ENCODE assay signal across 9 cellular contexts in genomic region chr18:44715245-44715644, GRCh38. TPM values are rescaled to one million over a fixed set of nuclear protein-coding genes. Genes with fewer than 3 reads are reported as not detected.
DNase-seq lines count a peak whose midpoint lies in the region; ATAC-seq, FAIRE-seq and TF ChIP-seq lines count a peak whose summit lies in the region.
"Had no signal": no experiment of that assay in that cellular context is flagged by ENCODE, and none has a peak within 500 bp of the region (broad histone marks: within the 10 kb centered on the region; RNA-seq: fewer than 3 reads in every experiment).

No MANE protein-coding gene starts in this region.

- intact Hi-C loops in HepG2 (cut with micrococcal nuclease; ENCODE audit: unreplicated experiment): no loop called here

- no peak overlapping the region for H3K27ac ChIP-seq in fibroblast of lung (ENCODE audit: insufficient read depth, low read length)
- no peak overlapping the region for H3K27ac ChIP-seq in HepG2 (ENCODE audit: extremely low read length, insufficient read depth, low read length)

- H3K4me2 ChIP-seq in fibroblast of lung (ENCODE audit: extremely low read depth, insufficient read depth, low read length) (peak overlapping the region; percentile 11), HepG2 (ENCODE audit: low read depth, low read length) (no peak overlapping the region)

- peaks cover 68% of the 10 kb centered on the region for H3K4me1 Mint-ChIP-seq in nephron

- in situ Hi-C loops in HepG2 (cut with HindIII; ENCODE audit: extremely low pct_ligation_motif_present, low pct_unique_long_range_greater_than_20kb): no loop called here

- H4K20me1 ChIP-seq in fibroblast of lung (ENCODE audit: control insufficient read depth, extremely low read depth, insufficient read depth, low read length) (no peaks in the 10 kb centered on the region), HepG2 (ENCODE audit: insufficient read depth, low read length) (no peaks in the 10 kb centered on the region)

- no peak for TF ChIP-seq EP300 in HepG2 (IDR thresholded peaks at IDR 0.05; ENCODE audit: low read depth in 2 of 2, low read length in 2 of 2)
- TF ChIP-seq EP300 in HepG2 (CRISPR knock-in tag; IDR thresholded peaks at IDR 0.05; ENCODE audit: borderline replicate concordance): no peak

- H3K9me3 ChIP-seq in fibroblast of lung (ENCODE audit: control insufficient read depth, insufficient read depth, low read depth, low read length): no peaks in the 10 kb centered on the region
- H3K9me3 ChIP-seq in HepG2 (ENCODE audit: low read length): no peaks in the 10 kb centered on the region

- TF ChIP-seq CTCF in AG09309 (IDR thresholded peaks at IDR 0.05; ENCODE audit: control insufficient read depth, insufficient read depth, low read depth, low read length, missing control alignments): no peak
- TF ChIP-seq CTCF in fibroblast of lung (conservative IDR thresholded peaks at IDR 0.05 in 1 of 2, IDR thresholded peaks at IDR 0.05 in 1 of 2; ENCODE audit: low read depth in 1 of 2, low read length in 2 of 2): no peak
- TF ChIP-seq CTCF in nephron (IDR thresholded peaks at IDR 0.05; ENCODE audit: unreplicated experiment in 3 of 3): no peak
- TF ChIP-seq CTCF in HepG2 (CRISPR knock-in tag; IDR thresholded peaks at IDR 0.05): no peak

- H3K4me3 ChIP-seq in AG09309 (ENCODE audit: control insufficient read depth, low read depth, low read length) (no peak overlapping the region), fibroblast of lung (replicated peaks in 1 of 4; ENCODE audit: control extremely low read depth in 1 of 4, insufficient read depth in 1 of 4, low read depth in 3 of 4, low read length in 4 of 4) (no peak overlapping the region), HepG2 (replicated peaks in 1 of 3; ENCODE audit: insufficient read depth in 1 of 3, low read depth in 2 of 3, low read length in 3 of 3) (no peak overlapping the region)

- H3K9ac ChIP-seq in fibroblast of lung (ENCODE audit: insufficient read depth, low read length) (no peak overlapping the region), HepG2 (ENCODE audit: insufficient read depth, low read depth, low read length) (no peak overlapping the region)

- H3K4me3 Mint-ChIP-seq in nephron: no peak overlapping the region
- H3K4me3 Mint-ChIP-seq: activated CD4-positive, alpha-beta T cell treated with anti-CD3 and anti-CD28 coated beads for 36 hours had no signal

- H3K27ac Mint-ChIP-seq in nephron: peak overlapping the region; percentile 68 to 89 (median 74)
- H3K27ac Mint-ChIP-seq: activated CD4-positive, alpha-beta T cell treated with anti-CD3 and anti-CD28 coated beads for 36 hours had no signal

- H3K27me3 ChIP-seq in fibroblast of lung (ENCODE audit: control insufficient read depth, insufficient read depth, low read length): no peaks in the 10 kb centered on the region
- no peaks in the 10 kb centered on the region for H3K27me3 ChIP-seq in HepG2 (ENCODE audit: control insufficient read depth in 1 of 2, insufficient read depth in 2 of 2, low read length in 2 of 2)

- POLR2A ChIA-PET in HepG2 (lab: Yijun Ruan, JAX): no interaction called here

- WGBS in HepG2 (ENCODE audit: low lambda C conversion rate): 62% methylated on average over 7 of the region's 7 CpGs

- no TSS peak for BruUV-seq in HepG2 (replicated peaks; lab: Mats Ljungman, UMichigan)

- no peaks in the 10 kb centered on the region for H3K9me3 Mint-ChIP-seq in nephron

- no peak for TF ChIP-seq RAD21 in HepG2 (CRISPR knock-in tag; IDR thresholded peaks at IDR 0.05)

- TF ChIP-seq POLR2A in HepG2 (IDR thresholded peaks at IDR 0.05; ENCODE audit: insufficient read depth in 1 of 2, low read depth in 2 of 2, low read length in 2 of 2): no peak

- FAIRE-seq in HepG2 (lab: Jason Lieb, UNC): no peak

- no peaks in the 10 kb centered on the region for H3K79me2 ChIP-seq in fibroblast of lung (ENCODE audit: control insufficient read depth, insufficient read depth, low read length)
- H3K79me2 ChIP-seq in HepG2 (ENCODE audit: insufficient read depth, low read length): no peaks in the 10 kb centered on the region

- DNase-seq in AG09309 (ENCODE audit: low read depth): peak; percentile 94
- DNase-seq in NCI-H2107 treated with DMSO at 0.1 percent for 48 hours (lab: John Stamatoyannopoulos, UW; ENCODE audit: unreplicated experiment): peak; percentile 62
- DNase-seq in fibroblast of lung (ENCODE audit: low read depth in 2 of 2): peak; percentile 52 to 85
- DNase-seq in HT-29 (ENCODE audit: low spot score): no peak
- no peak for DNase-seq in left lobe of liver (ENCODE audit: low spot score)
- DNase-seq in HepG2 (ENCODE audit: low spot score): no peak
- DNase-seq: activated CD4-positive, alpha-beta T cell treated with anti-CD3 and anti-CD28 coated beads for 36 hours had no signal

- H2AFZ ChIP-seq in fibroblast of lung (ENCODE audit: low read length) (no peak overlapping the region), HepG2 (ENCODE audit: low read length) (no peak overlapping the region)

- H3K36me3 Mint-ChIP-seq in nephron (ENCODE audit: low read depth): peaks cover 61% of the 10 kb centered on the region

- no peaks in the 10 kb centered on the region for H3K4me1 ChIP-seq in fibroblast of lung (ENCODE audit: control insufficient read depth, extremely low read depth, insufficient read depth, low read length)
- no peaks in the 10 kb centered on the region for H3K4me1 ChIP-seq in HepG2 (ENCODE audit: insufficient read depth, low read length)

- no peaks in the 10 kb centered on the region for H3K27me3 Mint-ChIP-seq in nephron (ENCODE audit: low read depth)

- CTCF ChIA-PET in HepG2 (lab: Yijun Ruan, JAX; ENCODE audit: low intra/inter-chr PET ratio, low total read pairs): no interaction called here

- H3K36me3 ChIP-seq in fibroblast of lung (ENCODE audit: control insufficient read depth, insufficient read depth, low read length): no peaks in the 10 kb centered on the region
- no peaks in the 10 kb centered on the region; a peak in 1 of 5 replicates for H3K36me3 ChIP-seq in HepG2 (replicated peaks in 1 of 2; ENCODE audit: control insufficient read depth in 1 of 2, insufficient read depth in 2 of 2, low read length in 2 of 2)

- ATAC-seq in GM19395 (IDR thresholded peaks at IDR 0.05; ENCODE audit: unreplicated experiment) (no peak), left lobe of liver (no peak), HepG2 (no peak)
- ATAC-seq: activated CD4-positive, alpha-beta T cell treated with anti-CD3 and anti-CD28 coated beads for 36 hours had no signal

TF ChIP-seq in HepG2, 621 proteins besides CTCF, POLR2A, EP300 and RAD21 (continues in another document):
- TF ChIP-seq ZNF766 (CRISPR knock-in tag; IDR thresholded peaks at IDR 0.05; ENCODE audit: borderline replicate concordance) (no peak), EED (CRISPR knock-in tag; IDR thresholded peaks at IDR 0.05) (no peak), ZNF282 (IDR thresholded peaks at IDR 0.05; ENCODE audit: partially characterized antibody) (no peak), ZNF329 (CRISPR knock-in tag; IDR thresholded peaks at IDR 0.05; ENCODE audit: low read depth) (no peak), ZFP41 (CRISPR knock-in tag; IDR thresholded peaks at IDR 0.05; ENCODE audit: borderline replicate concordance) (no peak)

RNA-seq across cellular contexts. Expression of gene SETBP1, which starts 34.6 kb away (rescaled TPM):
- total RNA-seq in fibroblast of lung (4.5 and 4.9 TPM in 2 replicates), left lobe of liver (17.3 TPM), HepG2 (2016; rRNA removed; fragmentation: Illumina TruSeq; extraction: Trizol) (0.18 and 0.20 TPM in 2 replicates)
- polyA plus RNA-seq in fibroblast of lung (1.9 and 5.4 TPM in 2 replicates), HepG2 (2011; rRNA removed) (0.65 and 0.73 TPM in 2 replicates)
- polyA plus RNA-seq in fibroblast of lung (2012): 0.91 and 3.1 TPM in 2 replicates
- polyA minus RNA-seq in fibroblast of lung (ENCODE audit: low replicate concordance): 2.7 and 5.2 TPM in 2 replicates
- 0.08 and 0.33 TPM in 2 replicates for total RNA-seq in HT-29 (2014; rRNA removed; shearing (Covaris generic))
- total RNA-seq in HepG2 (2016; cell fraction: cytosol; rRNA removed; fragmentation: Illumina TruSeq; extraction: Trizol; ENCODE audit: low read depth): 2.5 and 2.7 TPM in 2 replicates
- total RNA-seq in HepG2 (2016; cell fraction: insoluble cytoplasmic fraction; rRNA removed; fragmentation: Illumina TruSeq; extraction: Trizol): 0.15 and 0.16 TPM in 2 replicates
- 0.31 and 0.62 TPM in 2 replicates for total RNA-seq in HepG2 (2016; cell fraction: membrane; rRNA removed; fragmentation: Illumina TruSeq; extraction: Trizol)
- 1.1 and 1.3 TPM in 2 replicates for total RNA-seq in HepG2 (2016; cell fraction: nucleus; rRNA removed; fragmentation: Illumina TruSeq; extraction: Trizol)
- polyA plus RNA-seq in HepG2 (2011; cell fraction: cytosol; rRNA removed): 0.20 and 0.42 TPM in 2 replicates
- 1.8 TPM in 2 replicates for polyA plus RNA-seq in HepG2 (2011; cell fraction: nucleus; rRNA removed)
- 0.93 and 2.0 TPM in 2 replicates for polyA plus RNA-seq in HepG2 (2012)
- polyA plus RNA-seq in HepG2 (2016; cell fraction: cytosol; fragmentation: Illumina TruSeq; extraction: Trizol; ENCODE audit: low read depth): not detected in 2 replicates
- polyA plus RNA-seq in HepG2 (2016; cell fraction: insoluble cytoplasmic fraction; fragmentation: Illumina TruSeq; extraction: Trizol; ENCODE audit: low read depth): 0.05 and 0.09 TPM in 2 replicates
- polyA plus RNA-seq in HepG2 (2016; cell fraction: membrane; fragmentation: Illumina TruSeq; extraction: Trizol; ENCODE audit: low read depth): 0.08 TPM in 1 of 2 replicates, not detected in the other
- 0.08 and 0.32 TPM in 2 replicates for polyA plus RNA-seq in HepG2 (2016; cell fraction: nucleus; fragmentation: Illumina TruSeq; extraction: Trizol; ENCODE audit: insufficient read depth, low read depth)
- 2.0 and 2.9 TPM in 2 replicates for polyA minus RNA-seq in HepG2 (2011; rRNA and poly(A)+ RNA removed; ENCODE audit: low replicate concordance)
- polyA minus RNA-seq in HepG2 (2011; cell fraction: cytosol; rRNA and poly(A)+ RNA removed): 0.26 and 1.1 TPM in 2 replicates
- polyA minus RNA-seq in HepG2 (2011; cell fraction: nucleus; rRNA and poly(A)+ RNA removed): 6.8 and 10.6 TPM in 2 replicates

Comparison
In these comparisons a context has a peak if more than half of its experiments do, and no peak if none do; other contexts are left out.
1. DNase-seq: peak in AG09309 (single experiment), NCI-H2107 treated with DMSO at 0.1 percent for 48 hours (single experiment) and fibroblast of lung (2 of 2); none in HT-29 (single experiment), left lobe of liver (single experiment) and HepG2 (single experiment).